ENCODE assay signal across 24 cellular contexts in the genomic region with DNA sequence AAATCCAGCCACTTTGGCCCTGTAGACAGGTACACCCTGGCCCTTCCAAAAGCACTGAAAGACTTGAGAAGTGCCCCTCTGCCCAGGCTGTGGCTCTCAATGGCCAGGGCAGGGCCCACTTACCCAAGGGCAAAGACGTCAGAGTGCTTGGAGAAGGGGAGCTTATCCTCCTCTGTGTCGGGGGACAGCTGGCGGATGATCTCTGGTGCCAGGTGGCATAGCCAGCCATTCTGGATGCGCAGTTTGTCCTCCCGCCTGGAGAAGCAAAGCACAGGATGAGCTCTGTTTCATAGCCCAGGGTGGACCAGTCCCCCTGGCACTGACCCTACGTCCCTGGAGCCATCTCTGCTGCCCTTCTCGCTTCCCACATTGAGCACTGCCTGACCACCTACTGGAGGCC.
"Had no signal": no experiment of that assay in that cellular context is flagged by ENCODE, and none has a peak within 500 bp of the region (broad histone marks: within the 10 kb centered on the region; RNA-seq: fewer than 3 reads in every experiment).

No MANE protein-coding gene starts in this region.

- H3K9me3 ChIP-seq: pancreas, psoas muscle, right lobe of liver, sigmoid colon, thoracic aorta, thyroid gland, upper lobe of left lung, vagina had no signal

- H3K4me1 ChIP-seq: pancreas, psoas muscle, right lobe of liver, sigmoid colon, stomach, thyroid gland, tibial nerve, upper lobe of left lung, vagina had no signal

- H3K27ac ChIP-seq: pancreas, psoas muscle, right lobe of liver, sigmoid colon, stomach, thoracic aorta, thyroid gland, tibial nerve, upper lobe of left lung, vagina had no signal

- ATAC-seq: naive thymus-derived CD8-positive, alpha-beta T cell; natural killer cell treated with Interleukin-12 subunit alpha and Interleukin-12 subunit beta and Interleukin-15 and Interleukin-18, amount 100 ng/mL, for 72 hours; pancreas; psoas muscle; right cardiac atrium; right lobe of liver; stimulated activated effector memory CD8-positive, alpha-beta T cell treated with anti-CD3 and anti-CD28 coated beads, Interleukin-12 subunit alpha, Interleukin-12 subunit beta, amount 100 ng/mL, for 72 hours; stimulated activated naive B cell treated with anti-CD40 and anti-IgM and Interleukin-4, amounts not matched to agents 10 μg/mL and 1 μg/mL and 100 μg/mL, for 72 hours had no signal

- H3K27me3 ChIP-seq: pancreas, right lobe of liver, sigmoid colon, stomach, thyroid gland, tibial nerve, upper lobe of left lung, vagina had no signal

- H3K4me3 ChIP-seq: pancreas, psoas muscle, right lobe of liver, sigmoid colon, stomach, thoracic aorta, thyroid gland, tibial nerve, upper lobe of left lung, vagina had no signal

- DNase-seq: naive thymus-derived CD8-positive, alpha-beta T cell; nephron progenitor cell; occipital lobe; pancreas; psoas muscle; right cardiac atrium; right lobe of liver; sigmoid colon; small intestine; stimulated activated CD4-positive, alpha-beta T cell treated with anti-CD3 and anti-CD28 coated beads, Interleukin-15, amount 100 ng/mL, for 24 hours; stimulated activated CD4-positive, alpha-beta T cell treated with anti-CD3 and anti-CD28 coated beads, Interleukin-2, amount 100 ng/mL, for 24 hours; stimulated activated CD4-positive, alpha-beta T cell treated with anti-CD3 and anti-CD28 coated beads, Interleukin-2, amount 100 ng/mL, for 48 hours; stimulated activated CD4-positive, alpha-beta T cell treated with anti-CD3 and anti-CD28 coated beads, Interleukin-4, amount 100 ng/mL, for 24 hours; stimulated activated naive B cell treated with anti-CD40 and anti-IgM and Interleukin-4, amounts not matched to agents 10 μg/mL and 1 μg/mL and 100 μg/mL, for 72 hours; stimulated activated naive CD4-positive, alpha-beta T cell treated with Interleukin-2 at 50 U/mL for 16 hours; stomach; thyroid gland; trophoblast cell; upper lobe of left lung had no signal

- H3K36me3 ChIP-seq: pancreas, right lobe of liver, sigmoid colon, stomach, thoracic aorta, thyroid gland, tibial nerve, upper lobe of left lung, vagina had no signal
